22 cellular contexts compared by ENCODE assay signal in the genomic region with DNA sequence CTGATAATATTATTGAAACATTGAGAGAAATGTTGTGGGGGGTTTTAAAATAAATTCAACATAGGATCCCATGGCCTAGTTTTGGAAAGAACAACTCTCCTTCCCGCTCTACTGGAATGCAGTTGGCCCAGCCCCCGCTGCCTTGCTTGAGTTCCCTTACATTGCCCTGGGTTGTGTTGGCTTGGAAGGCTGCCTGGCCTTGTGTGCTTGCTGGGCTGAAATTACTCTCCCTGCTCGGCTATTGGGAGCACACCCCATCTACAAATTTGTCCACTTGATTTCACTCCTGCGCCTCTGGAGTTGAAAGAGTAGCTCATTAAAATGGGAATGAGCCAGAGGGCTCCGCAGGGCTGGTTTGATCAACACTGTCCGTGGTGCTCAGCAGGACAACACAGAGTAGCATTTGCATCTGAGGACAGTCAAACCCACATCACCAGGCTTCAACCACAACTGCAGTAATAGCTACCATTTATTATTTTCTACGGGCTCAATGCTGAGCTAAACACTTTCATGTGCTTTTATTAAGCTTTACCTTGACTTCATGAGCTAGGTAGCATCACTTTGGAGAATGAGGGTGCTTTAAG. TPM values are rescaled to one million over a fixed set of nuclear protein-coding genes. Genes with fewer than 3 reads are reported as not detected.
DNase-seq lines count a peak whose midpoint lies in the region; ATAC-seq, FAIRE-seq and TF ChIP-seq lines count a peak whose summit lies in the region.
"Had no signal": no experiment of that assay in that cellular context is flagged by ENCODE, and none has a peak within 500 bp of the region (broad histone marks: within the 10 kb centered on the region; RNA-seq: fewer than 3 reads in every experiment).

No MANE protein-coding gene starts in this region.

- H3K27ac ChIP-seq in SK-N-MC (peak overlapping the region; percentile 34; the same call in 1 of the 2 replicates), H1 (ENCODE audit: low read depth, low read length) (no peak overlapping the region), gastrocnemius medialis (peak overlapping the region; percentile 3 to 63 (median 28)), hepatocyte (no peak overlapping the region)
- H3K27ac ChIP-seq: foreskin keratinocyte, SJCRH30 had no signal

- no peak for DNase-seq in SK-N-MC (ENCODE audit: low read depth, low spot score)
- DNase-seq in H1 (ENCODE audit: low read depth in 1 of 2, low spot score in 2 of 2) = peak in 1 of 2 experiments; percentile 51
- peak; percentile 30 for DNase-seq in iPS-NIHi7 (ENCODE audit: extremely low spot score)
- peak; percentile 14 to 61 for DNase-seq in gastrocnemius medialis
- no peak for DNase-seq in hepatocyte (ENCODE audit: low spot score)
- no peak for DNase-seq in DMS79 (lab: John Stamatoyannopoulos, UW)
- DNase-seq: activated CD4-positive, alpha-beta T cell treated with anti-CD3 and anti-CD28 coated beads for 36 hours; activated CD8-positive, alpha-beta memory T cell treated with anti-CD3 and anti-CD28 coated beads, Interleukin-2, amount 50 U/mL, for 48 hours; activated naive CD4-positive, alpha-beta T cell treated with Interleukin-2 at 50 U/mL for 16 hours; BE2C; effector memory CD4-positive, alpha-beta T cell; foreskin keratinocyte; NCI-H187 treated with DMSO at 0.1 percent for 48 hours; NCI-H524; SJCRH30; small intestine; T-helper 9 cell had no signal

- no peaks in the 10 kb centered on the region for H3K23me2 ChIP-seq in H1 (ENCODE audit: low read depth, low read length)

- H3K4me3 ChIP-seq in SK-N-MC (no peak overlapping the region), H1 (ENCODE audit: extremely low read depth in 1 of 4, insufficient read depth in 2 of 4, low read depth in 3 of 4, low read length in 4 of 4) (no peak overlapping the region; a peak in 3 of 8 replicates), gastrocnemius medialis (no peak overlapping the region), hepatocyte (no peak overlapping the region)
- H3K4me3 ChIP-seq: SJCRH30 had no signal

- H3K4me2 ChIP-seq in H1 (ENCODE audit: insufficient read depth in 1 of 2, low read depth in 2 of 2, low read length in 2 of 2) = peak overlapping the region; percentile 45 to 57
- H3K4me2 ChIP-seq in hepatocyte = no peak overlapping the region

- POLR2A ChIA-PET in H1 (lab: Charles Lee; ENCODE audit: partially characterized antibody) = interaction anchor here (1.2 to 1.5 kb wide), 2 partner anchors 9 to 16 kb away, joined by 4 read pairs; no protein-coding TSS in a partner anchor

- H2AFZ ChIP-seq in H1 (ENCODE audit: low read length) (peak overlapping the region; percentile 47; the same call in 1 of the 2 replicates), hepatocyte (no peak overlapping the region)

- no peak overlapping the region for H3K9ac ChIP-seq in SK-N-MC (ENCODE audit: insufficient read length)
- no peak overlapping the region for H3K9ac ChIP-seq in H1 (replicated peaks in 1 of 4; ENCODE audit: extremely low read depth in 1 of 4, low read depth in 3 of 4, low read length in 3 of 4)

- peak; percentile 66 to 87 for ATAC-seq in gastrocnemius medialis
- no peak for ATAC-seq in HG02623 (IDR thresholded peaks at IDR 0.05; ENCODE audit: unreplicated experiment)
- ATAC-seq: activated CD4-positive, alpha-beta T cell treated with anti-CD3 and anti-CD28 coated beads for 36 hours; foreskin keratinocyte; HCT116 had no signal

- H3K79me2 ChIP-seq in H1 (ENCODE audit: control insufficient read depth in 1 of 2, insufficient read depth in 2 of 2, low read length in 2 of 2) (no peaks in the 10 kb centered on the region), hepatocyte (no peaks in the 10 kb centered on the region)

- H3K27me3 ChIP-seq in H1 (replicated peaks in 1 of 4; ENCODE audit: control insufficient read depth in 3 of 4, extremely low read depth in 1 of 4, insufficient read depth in 3 of 4, low read length in 3 of 4) = no peaks in the 10 kb centered on the region
- H3K27me3 ChIP-seq in gastrocnemius medialis = no peaks in the 10 kb centered on the region
- no peaks in the 10 kb centered on the region for H3K27me3 ChIP-seq in hepatocyte
- H3K27me3 ChIP-seq: foreskin keratinocyte had no signal

- in situ Hi-C loops in gastrocnemius medialis (cut with MboI; ENCODE audit: low sequenced_read_pairs in 4 of 4) = no loop called here

- H3K56ac ChIP-seq in H1 (replicated peaks; ENCODE audit: insufficient read length, low read depth, low read length) = no peak overlapping the region

- no peak overlapping the region for H3K4ac ChIP-seq in H1 (replicated peaks; ENCODE audit: insufficient read length, low read depth, low read length)

- peak overlapping the region; percentile 46 for H2BK5ac ChIP-seq in H1 (ENCODE audit: low read depth, low read length)

- H3K36me3 ChIP-seq in SK-N-MC (ENCODE audit: insufficient read depth, low read length) (no peaks in the 10 kb centered on the region), H1 (ENCODE audit: control insufficient read depth in 2 of 4, insufficient read depth in 4 of 4, low read length in 3 of 4) (no peaks in the 10 kb centered on the region), gastrocnemius medialis (no peaks in the 10 kb centered on the region), hepatocyte (replicated peaks; ENCODE audit: insufficient read depth, low read depth) (no peaks in the 10 kb centered on the region)
- H3K36me3 ChIP-seq: BE2C, SJCRH30 had no signal

- no peak overlapping the region for H3K14ac ChIP-seq in H1 (ENCODE audit: insufficient read length)

- intact Hi-C loops in gastrocnemius medialis (cut with DNase I; ENCODE audit: low total_unique reads) = no loop called here

- peak overlapping the region; percentile 55; the same call in 1 of the 2 replicates for H2BK12ac ChIP-seq in H1 (ENCODE audit: low read depth, low read length)

- H3K4me1 ChIP-seq in H1 (replicated peaks in 1 of 4; ENCODE audit: control insufficient read depth in 3 of 4, insufficient read depth in 4 of 4, low read length in 3 of 4) (peaks cover 0 to 15% (median 9%) of the 10 kb centered on the region in 4 experiments; a peak in 6 of 7 replicates), gastrocnemius medialis (peaks cover 6 to 9% of the 10 kb centered on the region in 2 donors), hepatocyte (ENCODE audit: insufficient read depth) (no peaks in the 10 kb centered on the region)
- H3K4me1 ChIP-seq: BE2C, foreskin keratinocyte, SJCRH30 had no signal

- peak; percentile 73 for FAIRE-seq in H1 (lab: Jason Lieb, UNC)
- FAIRE-seq: D721Med, small intestine had no signal

- CTCF ChIA-PET in H1 (lab: Charles Lee; ENCODE audit: partially characterized antibody) = interaction anchor here (0.6 kb wide), 1 partner anchor 244 kb away, joined by 3 read pairs; no protein-coding TSS in a partner anchor

- 0 out of 2 replicates have a peak overlapping the region, but pooled peaks have one; percentile 34 for H2AK5ac ChIP-seq in H1 (ENCODE audit: low read depth, low read length)

- H3K23ac ChIP-seq in H1 (ENCODE audit: insufficient read length) = no peak overlapping the region

- no peak overlapping the region for H4K91ac ChIP-seq in H1 (replicated peaks; ENCODE audit: insufficient read length, low read length)

- H3K9me3 ChIP-seq in SK-N-MC (ENCODE audit: low read depth, low read length) = no peaks in the 10 kb centered on the region
- peaks cover 0 to 6% of the 10 kb centered on the region in 2 experiments; a peak in 1 of 4 replicates for H3K9me3 ChIP-seq in H1 (ENCODE audit: insufficient read depth in 2 of 2, low read depth in 1 of 2, low read length in 1 of 2)
- no peaks in the 10 kb centered on the region for H3K9me3 ChIP-seq in gastrocnemius medialis
- no peaks in the 10 kb centered on the region for H3K9me3 ChIP-seq in hepatocyte (ENCODE audit: low read depth)
- H3K9me3 ChIP-seq: BE2C, SJCRH30 had no signal

- 47% methylated on average over 7 of the region's 7 CpGs; no CpG with 5 or more reads in 1 of the 2 experiments for WGBS in H1 (ENCODE audit: extremely low coverage in 1 of 2, insufficient coverage in 1 of 2, insufficient read length in 1 of 2, insufficient replicate concordance in 2 of 2, low coverage in 1 of 2, low lambda C conversion rate in 2 of 2, missing lambda C conversion rate in 1 of 2), 2 experiments
- WGBS in hepatocyte (ENCODE audit: low lambda C conversion rate, missing lambda C conversion rate) = 62% methylated on average over 7 of the region's 7 CpGs

- H2BK20ac ChIP-seq in H1 (ENCODE audit: low read length) = 0 out of 2 replicates have a peak overlapping the region, but pooled peaks have one; percentile 23

- no peak for TF ChIP-seq RAD21 in H1 (IDR thresholded peaks at IDR 0.05 in 1 of 2, conservative IDR thresholded peaks at IDR 0.05 in 1 of 2; ENCODE audit: low read depth in 2 of 2, low read length in 2 of 2)

- TF ChIP-seq POLR2A in H1 (IDR thresholded peaks at IDR 0.05; ENCODE audit: control extremely low read depth in 1 of 2, low read depth in 2 of 2, low read length in 2 of 2) (no peak), gastrocnemius medialis (IDR thresholded peaks at IDR 0.05) (no peak)

- TF ChIP-seq CTCF in H1 (IDR thresholded peaks at IDR 0.05; ENCODE audit: control extremely low read depth in 1 of 3, insufficient read depth in 1 of 3, low read depth in 1 of 3, low read length in 3 of 3) (no peak), gastrocnemius medialis (IDR thresholded peaks at IDR 0.05 in 4 of 5, conservative IDR thresholded peaks at IDR 0.05 in 1 of 5) (no peak), hepatocyte (IDR thresholded peaks at IDR 0.05; ENCODE audit: poor library complexity) (no peak)

- no peak overlapping the region for H2BK120ac ChIP-seq in H1 (replicated peaks; ENCODE audit: low read depth, low read length)

- H2BK15ac ChIP-seq in H1 (ENCODE audit: low read length) = peak overlapping the region; percentile 95

- no peaks in the 10 kb centered on the region for H3K79me1 ChIP-seq in H1 (ENCODE audit: low read depth, low read length)

- no peak for TF ChIP-seq EP300 in H1 (IDR thresholded peaks at IDR 0.05; ENCODE audit: borderline replicate concordance in 1 of 2, low read depth in 2 of 2, low read length in 2 of 2)

- peak overlapping the region; percentile 21 for H4K5ac ChIP-seq in H1 (ENCODE audit: insufficient read length, low read depth, low read length)

- no peaks in the 10 kb centered on the region for H3K9me2 ChIP-seq in hepatocyte (replicated peaks; ENCODE audit: insufficient read depth)

- H3K18ac ChIP-seq in H1 (ENCODE audit: extremely low read depth, low read length) = peak overlapping the region; percentile 13; the same call in 1 of the 2 replicates

- H4K8ac ChIP-seq in H1 (ENCODE audit: extremely low read depth, insufficient read depth, low read length) = no peak overlapping the region

- H4K20me1 ChIP-seq in H1 (replicated peaks in 1 of 2; ENCODE audit: control insufficient read depth in 1 of 2, insufficient read depth in 2 of 2, low read length in 2 of 2) (no peaks in the 10 kb centered on the region), hepatocyte (ENCODE audit: insufficient read depth, poor library complexity, severe bottlenecking) (no peaks in the 10 kb centered on the region)

RNA-seq across cellular contexts. Expression of a gene that starts 35.2 kb away (rescaled TPM):
- total RNA-seq in H1 (2021; fragmentation: NEBNext Ultra II Directional; extraction: Animal tissue kit (Norgen Biotek cat#: 25700)) = 13.0 and 15.0 TPM in 2 replicates
- polyA plus RNA-seq in H1 (2011; rRNA removed) (7.8 and 8.9 TPM in 2 replicates), hepatocyte (7.5 and 9.8 TPM in 2 replicates)
- polyA plus RNA-seq in H1 (2011; cell fraction: cytosol; rRNA removed) = 8.8 TPM
- 4.4 TPM for polyA plus RNA-seq in H1 (2011; cell fraction: nucleus; rRNA removed)
- 12.6 to 14.3 TPM (median 13.6 TPM) in 4 replicates for polyA plus RNA-seq in H1 (2012, experiment 1 of 2)
- polyA plus RNA-seq in H1 (2012, experiment 2 of 2) = 17.2 TPM
- 7.5 TPM for polyA plus RNA-seq in H1 (2013, experiment 1 of 2)
- polyA plus RNA-seq in H1 (2013, experiment 2 of 2) = 7.0 TPM
- polyA minus RNA-seq in H1 (2011; rRNA and poly(A)+ RNA removed) = 9.9 and 10.8 TPM in 2 replicates
- polyA minus RNA-seq in H1 (2011; cell fraction: cytosol; rRNA and poly(A)+ RNA removed) = 3.8 TPM
- polyA minus RNA-seq in H1 (2011; cell fraction: nucleus; rRNA and poly(A)+ RNA removed) = 6.2 TPM
- total RNA-seq in gastrocnemius medialis (10 to 100 TPM in 1 of 4 donors, 1 to 10 TPM in 3; 1.2 to 12.7 (median 7.4) TPM), hepatocyte (4.9 and 7.0 TPM in 2 replicates)
- total RNA-seq: foreskin keratinocyte, M059J, mononuclear cell, SJCRH30 had no signal
- polyA plus RNA-seq: foreskin keratinocyte had no signal

Comparison
In these comparisons a context has a peak if more than half of its experiments do, and no peak if none do; other contexts are left out.
1. DNase-seq: peak in iPS-NIHi7 (single experiment) and gastrocnemius medialis (2 of 2); none in SK-N-MC (single experiment), hepatocyte (single experiment) and DMS79 (single experiment).
2. H3K27ac ChIP-seq: peak in SK-N-MC (single experiment) and gastrocnemius medialis (4 of 4); none in H1 (single experiment) and hepatocyte (single experiment).